15 cellular contexts compared by ENCODE assay signal in the genomic region with DNA sequence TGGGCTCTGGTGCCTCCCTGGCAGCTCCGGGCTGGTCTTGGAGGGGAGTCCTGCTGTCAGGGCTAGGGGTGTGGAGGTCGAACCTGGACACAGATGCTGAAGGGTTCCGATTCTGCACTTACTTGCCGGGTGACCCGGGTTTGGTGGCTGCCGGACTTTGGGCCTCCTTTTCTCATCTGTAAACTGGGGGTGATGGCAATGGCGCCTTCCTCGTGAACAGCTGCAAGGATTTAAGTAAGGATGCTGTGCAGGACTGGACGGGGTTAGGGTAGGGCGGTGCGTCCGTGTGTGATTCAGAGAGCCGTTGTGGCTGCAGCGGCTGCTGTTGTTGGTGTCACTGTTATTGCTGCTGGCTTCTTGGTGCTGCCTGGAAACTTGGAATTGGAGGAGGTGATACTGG. TPM values are rescaled to one million over a fixed set of nuclear protein-coding genes. Genes with fewer than 3 reads are reported as not detected.
DNase-seq lines count a peak whose midpoint lies in the region; ATAC-seq and TF ChIP-seq lines count a peak whose summit lies in the region.
"Had no signal": no experiment of that assay in that cellular context is flagged by ENCODE, and none has a peak within 500 bp of the region (broad histone marks: within the 10 kb centered on the region; RNA-seq: fewer than 3 reads in every experiment).

No MANE protein-coding gene starts in this region.

- no peaks in the 10 kb centered on the region for H3K9me3 Mint-ChIP-seq in endothelial cell (ENCODE audit: unreplicated experiment)
- H3K9me3 Mint-ChIP-seq: activated naive CD4-positive, alpha-beta T cell treated with anti-CD3 and anti-CD28 coated beads, Interleukin-2, amount 10 ng/mL, durations not matched to agents 7 days and 5 days had no signal

- DNase-seq in AG10803 (ENCODE audit: low read depth) (peak; percentile 5), endothelial cell (ENCODE audit: low spot score) (no peak), neuronal stem cell (ENCODE audit: low spot score) (no peak), amniotic stem cell (lab: John Stamatoyannopoulos, UW) (no peak), SW 1271 (lab: John Stamatoyannopoulos, UW) (no peak)
- DNase-seq in NK-92 treated with Interleukin-12 subunit alpha and Interleukin-12 subunit beta, amount 100 ng/mL, for 24 hours (lab: John Stamatoyannopoulos, UW): no peak
- DNase-seq: SHP77 treated with DMSO at 0.1 percent for 48 hours had no signal

- H3K4me2 ChIP-seq in neuronal stem cell (ENCODE audit: insufficient read depth, low read length, poor library complexity, severe bottlenecking): no peak overlapping the region

- no peaks in the 10 kb centered on the region for H3K9me3 ChIP-seq in neuronal stem cell (replicated peaks in 1 of 2; ENCODE audit: control insufficient read depth in 2 of 2, insufficient read depth in 1 of 2, low read depth in 1 of 2, low read length in 2 of 2)
- H3K9me3 ChIP-seq: ascending aorta, vagina had no signal

- H3K4me1 Mint-ChIP-seq in endothelial cell (ENCODE audit: unreplicated experiment): peaks cover 17% of the 10 kb centered on the region

- H3K36me3 ChIP-seq in neuronal stem cell (replicated peaks in 1 of 2; ENCODE audit: control insufficient read depth in 2 of 2, insufficient read depth in 2 of 2, low read length in 2 of 2): no peaks in the 10 kb centered on the region
- H3K36me3 ChIP-seq: ascending aorta, vagina had no signal

- H2BK5ac ChIP-seq in neuronal stem cell (ENCODE audit: low read length): peak overlapping the region; percentile 15

- H2AK5ac ChIP-seq in neuronal stem cell (ENCODE audit: low read depth, low read length): peak overlapping the region; percentile 97

- H3K4me3 ChIP-seq in AG10803 (ENCODE audit: low read length): no peak overlapping the region
- H3K4me3 ChIP-seq in neuronal stem cell (ENCODE audit: low read length in 2 of 2): no peak overlapping the region
- H3K4me3 ChIP-seq: ascending aorta, vagina had no signal

- no peak for ATAC-seq in GM19324 (IDR thresholded peaks at IDR 0.05; ENCODE audit: low FRiP score, unreplicated experiment)
- ATAC-seq: left ventricle myocardium superior had no signal

- H3K27ac Mint-ChIP-seq in endothelial cell (ENCODE audit: unreplicated experiment): peak overlapping the region; percentile 52
- H3K27ac Mint-ChIP-seq: activated naive CD4-positive, alpha-beta T cell treated with anti-CD3 and anti-CD28 coated beads, Interleukin-2, amount 10 ng/mL, durations not matched to agents 7 days and 5 days had no signal

- H2AFZ ChIP-seq in neuronal stem cell (ENCODE audit: low read length): no peak overlapping the region

- H3K36me3 Mint-ChIP-seq in endothelial cell (ENCODE audit: low read depth, unreplicated experiment): no peaks in the 10 kb centered on the region
- H3K36me3 Mint-ChIP-seq: activated naive CD4-positive, alpha-beta T cell treated with anti-CD3 and anti-CD28 coated beads, Interleukin-2, amount 10 ng/mL, durations not matched to agents 7 days and 5 days had no signal

- TF ChIP-seq CTCF in AG10803 (conservative IDR thresholded peaks at IDR 0.05; ENCODE audit: low read length) (no peak), VCaP (conservative IDR thresholded peaks at IDR 0.05) (no peak), endothelial cell (IDR thresholded peaks at IDR 0.05; ENCODE audit: unreplicated experiment) (no peak)

- peak overlapping the region; percentile 72 for H2BK15ac ChIP-seq in neuronal stem cell (ENCODE audit: low read length)

- H3K4ac ChIP-seq in neuronal stem cell (ENCODE audit: low read length): no peak overlapping the region

- peaks cover 9% of the 10 kb centered on the region for H3K27me3 Mint-ChIP-seq in endothelial cell (ENCODE audit: unreplicated experiment)

- H3K4me1 ChIP-seq in neuronal stem cell (ENCODE audit: control insufficient read depth in 2 of 2, insufficient read depth in 1 of 2, low read depth in 1 of 2, low read length in 2 of 2): peaks cover 16 to 17% of the 10 kb centered on the region in 2 donors

- H3K4me3 Mint-ChIP-seq in endothelial cell (ENCODE audit: unreplicated experiment): no peak overlapping the region
- H3K4me3 Mint-ChIP-seq: activated naive CD4-positive, alpha-beta T cell treated with anti-CD3 and anti-CD28 coated beads, Interleukin-2, amount 10 ng/mL, durations not matched to agents 7 days and 5 days had no signal

- H3K23ac ChIP-seq in neuronal stem cell (ENCODE audit: low read depth, low read length, poor library complexity): peak overlapping the region; percentile 3

- peaks cover 2% of the 10 kb centered on the region for H3K79me1 ChIP-seq in neuronal stem cell (ENCODE audit: low read depth, low read length)

- H3K9ac ChIP-seq in neuronal stem cell (ENCODE audit: low read depth, low read length, poor library complexity): no peak overlapping the region

- H3K27me3 ChIP-seq in neuronal stem cell (ENCODE audit: control insufficient read depth in 3 of 3, insufficient read depth in 3 of 3, low read depth in 1 of 3, low read length in 3 of 3): peaks cover 0 to 10% (median 0%) of the 10 kb centered on the region in 3 experiments
- H3K27me3 ChIP-seq: vagina had no signal

- no peak overlapping the region for H4K91ac ChIP-seq in neuronal stem cell (ENCODE audit: low read depth, low read length, poor library complexity)

- no peak overlapping the region for H3K14ac ChIP-seq in neuronal stem cell (ENCODE audit: low read length)

- no peak overlapping the region for H2BK12ac ChIP-seq in neuronal stem cell (ENCODE audit: low read length)

- no peak overlapping the region for H2BK120ac ChIP-seq in neuronal stem cell (ENCODE audit: low read depth, low read length)

- H3K27ac ChIP-seq in VCaP: peak overlapping the region; percentile 98
- H3K27ac ChIP-seq in neuronal stem cell (replicated peaks; ENCODE audit: low read length): no peak overlapping the region
- H3K27ac ChIP-seq: ascending aorta, vagina had no signal

- no peak overlapping the region for H3K18ac ChIP-seq in neuronal stem cell (ENCODE audit: low read length)

- no peak overlapping the region for H4K8ac ChIP-seq in neuronal stem cell (ENCODE audit: low read depth, low read length)

- WGBS in neuronal stem cell (ENCODE audit: extremely low coverage in 2 of 2, insufficient read length in 2 of 2, insufficient replicate concordance in 1 of 2), 2 donors: no CpG with 5 or more reads among the region's 14 CpGs

RNA-seq across cellular contexts. Expression of gene HPN, which starts 2.4 kb away (rescaled TPM):
- 1.3 TPM for total RNA-seq in endothelial cell (ENCODE audit: unreplicated experiment)
- polyA plus RNA-seq in neuronal stem cell (2013, experiment 1 of 2): 0.36 TPM
- 0.28 TPM for polyA plus RNA-seq in neuronal stem cell (2013, experiment 2 of 2)
- total RNA-seq: vagina had no signal
- polyA plus RNA-seq: CD14-positive monocyte, fibroblast of lung had no signal

RNA-seq across cellular contexts. Expression of gene SCN1B, which starts 13.6 kb away (rescaled TPM):
- total RNA-seq in endothelial cell (ENCODE audit: unreplicated experiment): 0.62 TPM
- polyA plus RNA-seq in neuronal stem cell (2013, experiment 1 of 2): 2.8 TPM
- 2.8 TPM for polyA plus RNA-seq in neuronal stem cell (2013, experiment 2 of 2)

RNA-seq across cellular contexts. Expression of gene GRAMD1A, which starts 43.8 kb away (rescaled TPM):
- 156 TPM for total RNA-seq in endothelial cell (ENCODE audit: unreplicated experiment)
- 74.8 TPM for polyA plus RNA-seq in neuronal stem cell (2013, experiment 1 of 2)
- 73.3 TPM for polyA plus RNA-seq in neuronal stem cell (2013, experiment 2 of 2)
